In the genomic region with DNA sequence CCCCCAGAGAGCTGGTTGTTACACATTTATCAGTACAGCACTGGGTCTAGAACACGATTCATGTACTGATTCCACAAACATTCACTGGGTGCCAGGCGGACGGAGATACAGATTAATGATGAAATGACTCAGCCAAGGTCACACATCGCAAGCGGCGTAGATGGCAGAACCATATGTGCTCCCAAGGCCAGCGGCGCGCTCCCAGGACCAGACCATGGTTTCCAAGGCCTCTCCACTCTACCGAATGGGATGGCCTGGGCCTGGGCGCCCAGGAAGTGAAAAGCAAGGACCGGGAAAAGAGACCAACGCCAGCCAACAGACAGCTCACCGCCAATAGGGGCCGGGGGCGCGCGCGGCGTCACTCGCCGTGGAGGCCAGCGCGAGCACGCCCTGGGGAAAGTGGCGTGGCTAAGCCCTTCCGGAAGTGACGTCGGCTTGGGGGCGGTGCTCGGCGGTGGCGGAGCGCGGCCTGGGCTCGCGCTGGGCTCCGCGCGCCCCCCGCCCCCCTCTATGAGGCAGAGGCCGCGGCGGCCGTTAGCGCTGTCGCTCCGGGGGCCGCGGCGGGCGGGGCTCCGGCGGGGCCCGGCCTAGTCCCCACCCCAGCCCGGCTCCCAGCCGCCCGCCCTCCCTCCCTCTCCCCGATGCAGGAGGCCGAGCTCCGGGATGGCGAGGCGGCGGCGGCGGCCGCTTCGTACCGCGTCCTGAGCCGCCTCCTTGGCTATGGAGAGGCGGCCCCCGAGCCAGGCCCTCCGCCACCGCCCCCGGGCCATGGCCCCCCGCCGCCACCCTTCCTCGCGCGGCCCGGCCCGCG, we compare ENCODE assay signal across 1 cellular context.
A peak's percentile ranks its signal among the peaks of the same experiment; 100 is the strongest.
TF ChIP-seq lines count a peak whose summit lies in the region.

A gene with protein sequence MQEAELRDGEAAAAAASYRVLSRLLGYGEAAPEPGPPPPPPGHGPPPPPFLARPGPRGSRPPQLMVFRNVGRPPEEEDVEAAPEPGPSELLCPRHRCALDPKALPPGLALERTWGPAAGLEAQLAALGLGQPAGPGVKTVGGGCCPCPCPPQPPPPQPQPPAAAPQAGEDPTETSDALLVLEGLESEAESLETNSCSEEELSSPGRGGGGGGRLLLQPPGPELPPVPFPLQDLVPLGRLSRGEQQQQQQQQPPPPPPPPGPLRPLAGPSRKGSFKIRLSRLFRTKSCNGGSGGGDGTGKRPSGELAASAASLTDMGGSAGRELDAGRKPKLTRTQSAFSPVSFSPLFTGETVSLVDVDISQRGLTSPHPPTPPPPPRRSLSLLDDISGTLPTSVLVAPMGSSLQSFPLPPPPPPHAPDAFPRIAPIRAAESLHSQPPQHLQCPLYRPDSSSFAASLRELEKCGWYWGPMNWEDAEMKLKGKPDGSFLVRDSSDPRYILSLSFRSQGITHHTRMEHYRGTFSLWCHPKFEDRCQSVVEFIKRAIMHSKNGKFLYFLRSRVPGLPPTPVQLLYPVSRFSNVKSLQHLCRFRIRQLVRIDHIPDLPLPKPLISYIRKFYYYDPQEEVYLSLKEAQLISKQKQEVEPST (plus strand): TSS at position 433 of the 811 bp plus-strand sequence. CDS start 209 bp downstream, at position 642.

TF ChIP-seq in HepG2, 621 proteins besides CTCF, POLR2A, EP300 and RAD21 (continued from another document and continues in another):
- TF ChIP-seq GATA4 (IDR thresholded peaks at IDR 0.05; ENCODE audit: borderline replicate concordance, low read depth) (peak; percentile 85; the same call in 1 of the 2 replicates), RARA (CRISPR knock-in tag; IDR thresholded peaks at IDR 0.05) (peak; percentile 23; the same call in 1 of the 2 replicates), SPEN (CRISPR knock-in tag; IDR thresholded peaks at IDR 0.05; ENCODE audit: low read depth) (peak; percentile 97), TP53 (CRISPR knock-in tag; conservative IDR thresholded peaks at IDR 0.05) (peak; percentile 78; the same call in 1 of the 2 replicates), RORA (CRISPR knock-in tag; IDR thresholded peaks at IDR 0.05) (no peak), MAFK (conservative IDR thresholded peaks at IDR 0.05 in 1 of 2, IDR thresholded peaks at IDR 0.05 in 1 of 2; ENCODE audit: low read length in 2 of 2) (no peak), ZFP36L1 (CRISPR knock-in tag; IDR thresholded peaks at IDR 0.05) (no peak), U2AF1 (optimal IDR thresholded peaks at IDR 0.05; ENCODE audit: low read depth, low read length) (peak; percentile 81), ATM (IDR thresholded peaks at IDR 0.05; ENCODE audit: borderline replicate concordance) (no peak), TEAD2 (CRISPR knock-in tag; IDR thresholded peaks at IDR 0.05) (no peak), GTF2F1 (IDR thresholded peaks at IDR 0.05; ENCODE audit: low read length) (no peak), ZSCAN20 (CRISPR knock-in tag; IDR thresholded peaks at IDR 0.05; ENCODE audit: borderline replicate concordance) (no peak; the same call in 1 of the 2 replicates), ZNF552 (CRISPR knock-in tag; IDR thresholded peaks at IDR 0.05; ENCODE audit: borderline replicate concordance) (no peak), DPF2 (CRISPR knock-in tag; IDR thresholded peaks at IDR 0.05; ENCODE audit: borderline replicate concordance, low read depth) (0 out of 2 replicates have a peak, but pooled peaks have one; percentile 28), MLLT10 (CRISPR knock-in tag; IDR thresholded peaks at IDR 0.05) (no peak), ZNF543 (CRISPR knock-in tag; IDR thresholded peaks at IDR 0.05) (0 out of 2 replicates have a peak, but pooled peaks have one; percentile 61), ADNP (CRISPR knock-in tag; IDR thresholded peaks at IDR 0.05) (no peak), TCF7 (IDR thresholded peaks at IDR 0.05; ENCODE audit: low read depth) (no peak), TMF1 (CRISPR knock-in tag; IDR thresholded peaks at IDR 0.05; ENCODE audit: low read depth) (no peak), SRSF4 (IDR thresholded peaks at IDR 0.05; ENCODE audit: low read depth, low read length, poor library complexity, severe bottlenecking) (no peak), HOXA7 (CRISPR knock-in tag; IDR thresholded peaks at IDR 0.05) (no peak), SYNCRIP (IDR thresholded peaks at IDR 0.05; ENCODE audit: insufficient read depth, low read depth, low read length) (no peak), ZNF879 (CRISPR knock-in tag; IDR thresholded peaks at IDR 0.05) (no peak), FOXK2 (IDR thresholded peaks at IDR 0.05) (no peak), HCFC1 (IDR thresholded peaks at IDR 0.05; ENCODE audit: low read depth, low read length) (no peak; the same call in 1 of the 2 replicates), ZNF589 (CRISPR knock-in tag; conservative IDR thresholded peaks at IDR 0.05) (0 out of 2 replicates have a peak, but pooled peaks have one; percentile 52), MAZ (IDR thresholded peaks at IDR 0.05; ENCODE audit: borderline replicate concordance, low read depth, low read length) (peak; percentile 97), MAZ (CRISPR knock-in tag; IDR thresholded peaks at IDR 0.05; ENCODE audit: low read depth) (peak; percentile 83), ZMYM3 (CRISPR knock-in tag; IDR thresholded peaks at IDR 0.05) (peak; percentile 99), ZNF382 (CRISPR knock-in tag; IDR thresholded peaks at IDR 0.05; ENCODE audit: borderline replicate concordance) (no peak), ZNF234 (CRISPR knock-in tag; conservative IDR thresholded peaks at IDR 0.05) (0 out of 2 replicates have a peak, but pooled peaks have one; percentile 38), ZNF101 (CRISPR knock-in tag; IDR thresholded peaks at IDR 0.05; ENCODE audit: borderline replicate concordance, low read depth) (no peak), ZNF326 (CRISPR knock-in tag; IDR thresholded peaks at IDR 0.05; ENCODE audit: borderline replicate concordance) (no peak)
- TF ChIP-seq, protein P1, sequence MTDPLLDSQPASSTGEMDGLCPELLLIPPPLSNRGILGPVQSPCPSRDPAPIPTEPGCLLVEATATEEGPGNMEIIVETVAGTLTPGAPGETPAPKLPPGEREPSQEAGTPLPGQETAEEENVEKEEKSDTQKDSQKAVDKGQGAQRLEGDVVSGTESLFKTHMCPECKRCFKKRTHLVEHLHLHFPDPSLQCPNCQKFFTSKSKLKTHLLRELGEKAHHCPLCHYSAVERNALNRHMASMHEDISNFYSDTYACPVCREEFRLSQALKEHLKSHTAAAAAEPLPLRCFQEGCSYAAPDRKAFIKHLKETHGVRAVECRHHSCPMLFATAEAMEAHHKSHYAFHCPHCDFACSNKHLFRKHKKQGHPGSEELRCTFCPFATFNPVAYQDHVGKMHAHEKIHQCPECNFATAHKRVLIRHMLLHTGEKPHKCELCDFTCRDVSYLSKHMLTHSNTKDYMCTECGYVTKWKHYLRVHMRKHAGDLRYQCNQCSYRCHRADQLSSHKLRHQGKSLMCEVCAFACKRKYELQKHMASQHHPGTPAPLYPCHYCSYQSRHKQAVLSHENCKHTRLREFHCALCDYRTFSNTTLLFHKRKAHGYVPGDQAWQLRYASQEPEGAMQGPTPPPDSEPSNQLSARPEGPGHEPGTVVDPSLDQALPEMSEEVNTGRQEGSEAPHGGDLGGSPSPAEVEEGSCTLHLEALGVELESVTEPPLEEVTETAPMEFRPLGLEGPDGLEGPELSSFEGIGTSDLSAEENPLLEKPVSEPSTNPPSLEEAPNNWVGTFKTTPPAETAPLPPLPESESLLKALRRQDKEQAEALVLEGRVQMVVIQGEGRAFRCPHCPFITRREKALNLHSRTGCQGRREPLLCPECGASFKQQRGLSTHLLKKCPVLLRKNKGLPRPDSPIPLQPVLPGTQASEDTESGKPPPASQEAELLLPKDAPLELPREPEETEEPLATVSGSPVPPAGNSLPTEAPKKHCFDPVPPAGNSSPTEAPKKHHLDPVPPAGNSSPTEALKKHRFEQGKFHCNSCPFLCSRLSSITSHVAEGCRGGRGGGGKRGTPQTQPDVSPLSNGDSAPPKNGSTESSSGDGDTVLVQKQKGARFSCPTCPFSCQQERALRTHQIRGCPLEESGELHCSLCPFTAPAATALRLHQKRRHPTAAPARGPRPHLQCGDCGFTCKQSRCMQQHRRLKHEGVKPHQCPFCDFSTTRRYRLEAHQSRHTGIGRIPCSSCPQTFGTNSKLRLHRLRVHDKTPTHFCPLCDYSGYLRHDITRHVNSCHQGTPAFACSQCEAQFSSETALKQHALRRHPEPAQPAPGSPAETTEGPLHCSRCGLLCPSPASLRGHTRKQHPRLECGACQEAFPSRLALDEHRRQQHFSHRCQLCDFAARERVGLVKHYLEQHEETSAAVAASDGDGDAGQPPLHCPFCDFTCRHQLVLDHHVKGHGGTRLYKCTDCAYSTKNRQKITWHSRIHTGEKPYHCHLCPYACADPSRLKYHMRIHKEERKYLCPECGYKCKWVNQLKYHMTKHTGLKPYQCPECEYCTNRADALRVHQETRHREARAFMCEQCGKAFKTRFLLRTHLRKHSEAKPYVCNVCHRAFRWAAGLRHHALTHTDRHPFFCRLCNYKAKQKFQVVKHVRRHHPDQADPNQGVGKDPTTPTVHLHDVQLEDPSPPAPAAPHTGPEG (CRISPR knock-in tag; IDR thresholded peaks at IDR 0.05), result peak; percentile 59; the same call in 1 of the 2 replicates
- TF ChIP-seq, protein P2, sequence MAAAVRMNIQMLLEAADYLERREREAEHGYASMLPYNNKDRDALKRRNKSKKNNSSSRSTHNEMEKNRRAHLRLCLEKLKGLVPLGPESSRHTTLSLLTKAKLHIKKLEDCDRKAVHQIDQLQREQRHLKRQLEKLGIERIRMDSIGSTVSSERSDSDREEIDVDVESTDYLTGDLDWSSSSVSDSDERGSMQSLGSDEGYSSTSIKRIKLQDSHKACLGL (CRISPR knock-in tag; IDR thresholded peaks at IDR 0.05), result peak; percentile 25; the same call in 1 of the 2 replicates
- TF ChIP-seq, protein P3, sequence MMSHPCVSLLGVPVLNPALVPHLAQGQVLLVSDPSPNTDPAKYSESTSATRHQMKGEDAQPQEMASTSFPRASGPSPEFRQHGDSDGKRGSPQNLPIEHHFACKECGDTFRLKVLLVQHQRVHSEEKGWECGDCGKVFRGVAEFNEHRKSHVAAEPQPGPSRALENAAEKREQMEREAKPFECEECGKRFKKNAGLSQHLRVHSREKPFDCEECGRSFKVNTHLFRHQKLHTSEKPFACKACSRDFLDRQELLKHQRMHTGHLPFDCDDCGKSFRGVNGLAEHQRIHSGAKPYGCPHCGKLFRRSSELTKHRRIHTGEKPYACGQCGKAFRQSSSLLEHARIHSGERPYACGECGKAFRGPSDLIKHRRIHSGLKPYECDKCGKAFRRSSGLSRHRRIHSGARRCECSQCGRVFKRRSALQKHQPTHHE (CRISPR knock-in tag; IDR thresholded peaks at IDR 0.05; ENCODE audit: borderline replicate concordance), result peak; percentile 80
- TF ChIP-seq, protein P4, sequence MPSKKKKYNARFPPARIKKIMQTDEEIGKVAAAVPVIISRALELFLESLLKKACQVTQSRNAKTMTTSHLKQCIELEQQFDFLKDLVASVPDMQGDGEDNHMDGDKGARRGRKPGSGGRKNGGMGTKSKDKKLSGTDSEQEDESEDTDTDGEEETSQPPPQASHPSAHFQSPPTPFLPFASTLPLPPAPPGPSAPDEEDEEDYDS (CRISPR knock-in tag; IDR thresholded peaks at IDR 0.05), result peak; percentile 94
- TF ChIP-seq, protein P5, sequence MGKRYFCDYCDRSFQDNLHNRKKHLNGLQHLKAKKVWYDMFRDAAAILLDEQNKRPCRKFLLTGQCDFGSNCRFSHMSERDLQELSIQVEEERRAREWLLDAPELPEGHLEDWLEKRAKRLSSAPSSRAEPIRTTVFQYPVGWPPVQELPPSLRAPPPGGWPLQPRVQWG (CRISPR knock-in tag; IDR thresholded peaks at IDR 0.05; ENCODE audit: borderline replicate concordance, low read depth), result no peak
- TF ChIP-seq, protein P6, sequence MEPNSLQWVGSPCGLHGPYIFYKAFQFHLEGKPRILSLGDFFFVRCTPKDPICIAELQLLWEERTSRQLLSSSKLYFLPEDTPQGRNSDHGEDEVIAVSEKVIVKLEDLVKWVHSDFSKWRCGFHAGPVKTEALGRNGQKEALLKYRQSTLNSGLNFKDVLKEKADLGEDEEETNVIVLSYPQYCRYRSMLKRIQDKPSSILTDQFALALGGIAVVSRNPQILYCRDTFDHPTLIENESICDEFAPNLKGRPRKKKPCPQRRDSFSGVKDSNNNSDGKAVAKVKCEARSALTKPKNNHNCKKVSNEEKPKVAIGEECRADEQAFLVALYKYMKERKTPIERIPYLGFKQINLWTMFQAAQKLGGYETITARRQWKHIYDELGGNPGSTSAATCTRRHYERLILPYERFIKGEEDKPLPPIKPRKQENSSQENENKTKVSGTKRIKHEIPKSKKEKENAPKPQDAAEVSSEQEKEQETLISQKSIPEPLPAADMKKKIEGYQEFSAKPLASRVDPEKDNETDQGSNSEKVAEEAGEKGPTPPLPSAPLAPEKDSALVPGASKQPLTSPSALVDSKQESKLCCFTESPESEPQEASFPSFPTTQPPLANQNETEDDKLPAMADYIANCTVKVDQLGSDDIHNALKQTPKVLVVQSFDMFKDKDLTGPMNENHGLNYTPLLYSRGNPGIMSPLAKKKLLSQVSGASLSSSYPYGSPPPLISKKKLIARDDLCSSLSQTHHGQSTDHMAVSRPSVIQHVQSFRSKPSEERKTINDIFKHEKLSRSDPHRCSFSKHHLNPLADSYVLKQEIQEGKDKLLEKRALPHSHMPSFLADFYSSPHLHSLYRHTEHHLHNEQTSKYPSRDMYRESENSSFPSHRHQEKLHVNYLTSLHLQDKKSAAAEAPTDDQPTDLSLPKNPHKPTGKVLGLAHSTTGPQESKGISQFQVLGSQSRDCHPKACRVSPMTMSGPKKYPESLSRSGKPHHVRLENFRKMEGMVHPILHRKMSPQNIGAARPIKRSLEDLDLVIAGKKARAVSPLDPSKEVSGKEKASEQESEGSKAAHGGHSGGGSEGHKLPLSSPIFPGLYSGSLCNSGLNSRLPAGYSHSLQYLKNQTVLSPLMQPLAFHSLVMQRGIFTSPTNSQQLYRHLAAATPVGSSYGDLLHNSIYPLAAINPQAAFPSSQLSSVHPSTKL (CRISPR knock-in tag; IDR thresholded peaks at IDR 0.05), result peak; percentile 63
- TF ChIP-seq, protein P7, sequence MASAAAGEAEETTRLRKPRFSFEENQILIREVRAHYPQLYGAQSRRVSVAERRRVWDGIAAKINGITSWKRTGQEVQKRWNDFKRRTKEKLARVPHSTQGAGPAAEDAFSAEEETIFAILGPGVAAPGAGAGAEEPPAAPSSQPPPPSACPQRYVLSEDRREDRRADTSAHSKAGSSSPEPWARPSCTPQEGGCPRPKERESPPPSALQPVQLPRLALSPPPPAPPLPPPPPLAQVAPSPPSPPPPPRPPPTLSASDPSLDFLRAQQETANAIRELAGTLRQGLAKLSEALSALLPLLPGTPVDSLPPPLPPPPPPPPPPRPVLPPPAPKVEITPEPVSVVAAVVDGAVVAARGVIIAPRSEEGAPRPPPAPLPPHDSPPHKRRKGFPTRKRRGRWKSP (CRISPR knock-in tag; IDR thresholded peaks at IDR 0.05), result peak; percentile 79; the same call in 1 of the 2 replicates
